In the genomic region with DNA sequence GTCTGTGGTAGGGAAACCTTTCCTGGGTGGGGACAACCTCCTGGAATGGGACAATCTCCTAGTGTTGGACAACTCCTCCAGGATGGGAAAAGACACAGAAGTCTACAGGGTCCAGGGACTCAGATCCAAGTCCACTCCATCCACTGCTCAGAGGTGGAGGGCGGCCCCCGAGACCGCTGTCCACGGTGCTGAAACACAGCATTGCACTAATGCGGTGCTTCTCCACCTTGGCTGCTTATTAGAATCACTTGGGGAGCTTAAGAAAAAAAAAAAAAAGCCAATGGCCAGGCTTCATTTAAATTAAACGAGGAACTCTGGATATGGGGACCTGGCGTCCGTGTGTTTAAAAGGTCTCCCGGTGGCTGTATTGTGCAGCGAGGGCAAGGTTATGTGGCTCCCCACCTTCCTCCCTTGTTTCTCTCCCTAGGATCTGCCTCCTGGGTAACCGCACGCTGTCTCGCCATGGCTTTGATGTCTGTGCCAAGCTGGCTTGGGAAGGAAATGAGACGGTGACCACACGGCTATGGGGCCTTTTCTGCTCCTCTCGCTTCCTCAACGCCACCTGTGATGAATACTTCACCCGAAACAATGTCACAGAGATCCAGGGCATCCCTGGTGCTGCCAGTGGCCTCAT, we compare ENCODE assay signal across 8 cellular contexts. TPM values are rescaled to one million over a fixed set of nuclear protein-coding genes. Genes with fewer than 3 reads are reported as not detected.
DNase-seq lines count a peak whose midpoint lies in the region; ATAC-seq lines count a peak whose summit lies in the region.

No MANE protein-coding gene starts in this region.

- no peaks in the 10 kb centered on the region for H3K9me3 Mint-ChIP-seq in activated naive CD4-positive, alpha-beta T cell treated with anti-CD3 and anti-CD28 coated beads, Interleukin-2, amount 10 ng/mL, durations not matched to agents 7 days and 5 days

- H3K27ac Mint-ChIP-seq in activated naive CD4-positive, alpha-beta T cell treated with anti-CD3 and anti-CD28 coated beads, Interleukin-2, amount 10 ng/mL, durations not matched to agents 7 days and 5 days, result no peak overlapping the region

- H3K4me1 Mint-ChIP-seq in activated naive CD4-positive, alpha-beta T cell treated with anti-CD3 and anti-CD28 coated beads, Interleukin-2, amount 10 ng/mL, durations not matched to agents 7 days and 5 days, result no peaks in the 10 kb centered on the region

- no peak for ATAC-seq in GM18511 (IDR thresholded peaks at IDR 0.05; ENCODE audit: unreplicated experiment)

- CTCF ChIA-PET in activated naive CD4-positive, alpha-beta T cell treated with anti-CD3 and anti-CD28 coated beads, Interleukin-2, amount 10 ng/mL, durations not matched to agents 7 days and 5 days (lab: Charles Lee), result interaction anchor here (0.6 kb wide), 1 partner anchor 416 kb away, joined by 3 read pairs; no protein-coding TSS in a partner anchor

- peak; percentile 58 for DNase-seq in ELR (ENCODE audit: low read depth)
- DNase-seq in NCI-H460 (ENCODE audit: extremely low read depth, low read depth), result peak; percentile 36
- DNase-seq in activated naive CD4-positive, alpha-beta T cell treated with anti-CD3 and anti-CD28 coated beads, Interleukin-2, amount 10 ng/mL, durations not matched to agents 7 days and 5 days, result peak; percentile 77
- peak; percentile 54 for DNase-seq in myocyte (ENCODE audit: low read depth)
- DNase-seq in mesenteric fat pad (ENCODE audit: low spot score), result no peak
- DNase-seq in NCI-H2227 (lab: John Stamatoyannopoulos, UW; ENCODE audit: unreplicated experiment), result no peak
- no peak for DNase-seq in foreskin melanocyte

- peaks cover 37% of the 10 kb centered on the region for H3K27me3 Mint-ChIP-seq in activated naive CD4-positive, alpha-beta T cell treated with anti-CD3 and anti-CD28 coated beads, Interleukin-2, amount 10 ng/mL, durations not matched to agents 7 days and 5 days

- no peaks in the 10 kb centered on the region for H3K36me3 Mint-ChIP-seq in activated naive CD4-positive, alpha-beta T cell treated with anti-CD3 and anti-CD28 coated beads, Interleukin-2, amount 10 ng/mL, durations not matched to agents 7 days and 5 days

- no peak overlapping the region for H3K4me3 Mint-ChIP-seq in activated naive CD4-positive, alpha-beta T cell treated with anti-CD3 and anti-CD28 coated beads, Interleukin-2, amount 10 ng/mL, durations not matched to agents 7 days and 5 days

RNA-seq across cellular contexts. Expression of a gene that starts 12.0 kb away (rescaled TPM):
- total RNA-seq in NCI-H460 (2014; rRNA removed; shearing (Covaris generic)), result not detected in 2 replicates
- 0.28 TPM in 1 of 2 replicates, not detected in the other for polyA plus RNA-seq in NCI-H460 (2014; cell fraction: nucleus; rRNA removed)
- total RNA-seq in myocyte (not detected in 2 replicates), mesenteric fat pad (1.7 TPM)
- 0.30 TPM for polyA plus RNA-seq in myocyte (2012)

RNA-seq across cellular contexts. Expression of a gene that starts 32.3 kb away (rescaled TPM):
- not detected in 2 replicates for total RNA-seq in NCI-H460 (2014; rRNA removed; shearing (Covaris generic))
- not detected in 2 replicates for polyA plus RNA-seq in NCI-H460 (2014; cell fraction: nucleus; rRNA removed)
- total RNA-seq in myocyte (not detected in 2 replicates), mesenteric fat pad (18.3 TPM)
- not detected for polyA plus RNA-seq in myocyte (2012)

RNA-seq across cellular contexts. Expression of a gene that starts 48.7 kb away (rescaled TPM):
- total RNA-seq in NCI-H460 (2014; rRNA removed; shearing (Covaris generic)), result 15.8 and 19.1 TPM in 2 replicates
- 10.4 and 16.0 TPM in 2 replicates for polyA plus RNA-seq in NCI-H460 (2014; cell fraction: nucleus; rRNA removed)
- total RNA-seq in myocyte, result 21.4 and 22.9 TPM in 2 replicates
- polyA plus RNA-seq in myocyte (2012), result 18.3 TPM
- total RNA-seq in mesenteric fat pad, result 23.3 TPM

Comparison
In these comparisons a context has a peak if more than half of its experiments do, and no peak if none do; other contexts are left out.
1. DNase-seq: peak in ELR (single experiment), NCI-H460 (single experiment), activated naive CD4-positive, alpha-beta T cell treated with anti-CD3 and anti-CD28 coated beads, Interleukin-2, amount 10 ng/mL, durations not matched to agents 7 days and 5 days (single experiment) and myocyte (single experiment); none in mesenteric fat pad (single experiment), NCI-H2227 (single experiment) and foreskin melanocyte (single experiment).
2. RNA of a gene that starts 32.3 kb away (total RNA-seq): 18.3 TPM in mesenteric fat pad (single experiment); not detected in NCI-H460 and not detected in myocyte; every median in the first group is over 10 times any median in the second.